Comparison of ENCODE assay signal across 7 cellular contexts in genomic region chr14:64504897-64505771, GRCh38. TPM values are rescaled to one million over a fixed set of nuclear protein-coding genes. Genes with fewer than 3 reads are reported as not detected.
A peak's percentile ranks its signal among the peaks of the same experiment; 100 is the strongest.
DNase-seq lines count a peak whose midpoint lies in the region; ATAC-seq and TF ChIP-seq lines count a peak whose summit lies in the region.

No MANE protein-coding gene starts in this region.

- no peak for TF ChIP-seq POLR2A in spleen (IDR thresholded peaks at IDR 0.05)

- DNase-seq in NCI-H345 treated with DMSO at 0.1 percent for 48 hours (lab: John Stamatoyannopoulos, UW; ENCODE audit: unreplicated experiment) (peak; percentile 66), islet precursor cell (peak; percentile 93), spleen (peak; percentile 97)
- DNase-seq in central memory CD4-positive, alpha-beta T cell, result peak; percentile 87

- H3K9me3 ChIP-seq in spleen, result no peaks in the 10 kb centered on the region

- no peaks in the 10 kb centered on the region for H3K36me3 ChIP-seq in spleen

- peak overlapping the region; percentile 55 to 88 (median 80) for H3K4me3 ChIP-seq in spleen

- TF ChIP-seq CTCF in spleen (IDR thresholded peaks at IDR 0.05 in 8 of 11, conservative IDR thresholded peaks at IDR 0.05 in 3 of 11), result peak in 1 of 11 experiments; percentile 5

- peak; percentile 31 for ATAC-seq in GM18502 (IDR thresholded peaks at IDR 0.05; ENCODE audit: poor library complexity, unreplicated experiment)
- ATAC-seq in HG03097 (IDR thresholded peaks at IDR 0.05; ENCODE audit: low FRiP score, unreplicated experiment), result peak; percentile 17
- peak; percentile 16 to 23 for ATAC-seq in activated CD4-positive, CD25-positive, alpha-beta regulatory T cell treated with anti-CD3 and anti-CD28 coated beads, Interleukin-2, amount 50 U/mL, for 24 hours

- peak overlapping the region; percentile 99 to 100 (median 99) for H3K27ac ChIP-seq in spleen

- peaks cover 43 to 80% (median 70%) of the 10 kb centered on the region in 6 donors for H3K4me1 ChIP-seq in spleen

- H3K27me3 ChIP-seq in spleen (replicated peaks in 1 of 7), result no peaks in the 10 kb centered on the region

- WGBS in spleen, 5 donors, result 0 to 1% (median 0%) methylated on average over 54 to 67 of the region's 67 CpGs

- intact Hi-C loops in spleen (cut with DNase I; ENCODE audit: low total_unique reads), result no loop called here

RNA-seq across cellular contexts. Expression of gene ZBTB1, which starts 0.6 kb away (rescaled TPM):
- total RNA-seq in spleen, result 10 to 100 TPM; 51.7 to 84.2 (median 66.9) TPM
- polyA plus RNA-seq in spleen, result 10 to 100 TPM; 25.4 to 31.3 (median 27.5) TPM

RNA-seq across cellular contexts. Expression of gene ZBTB25, which starts 1.5 kb away (rescaled TPM):
- 10 to 100 TPM; 14.7 to 27.5 (median 21.3) TPM for total RNA-seq in spleen
- 1 to 10 TPM; 5.0 to 5.7 (median 5.5) TPM for polyA plus RNA-seq in spleen

RNA-seq across cellular contexts. Expression of gene HSPA2, which starts 35.4 kb away (rescaled TPM):
- total RNA-seq in spleen, result 10 to 100 TPM; 15.2 to 53.8 (median 31.4) TPM
- polyA plus RNA-seq in spleen, result 10 to 100 TPM in 1 of 3 donors, 1 to 10 TPM in 2; 3.9 to 10.8 (median 6.0) TPM

RNA-seq across cellular contexts. Expression of gene AKAP5, which starts 39.8 kb away (rescaled TPM):
- total RNA-seq in spleen, result 1 to 10 TPM in 5 of 7 donors, under 1 TPM in 2; 0.76 to 3.7 (median 1.8) TPM
- polyA plus RNA-seq in spleen, result under 1 TPM; 0.39 to 0.58 (median 0.56) TPM

RNA-seq across cellular contexts. Expression of gene PPP1R36, which starts 44.6 kb away (rescaled TPM):
- 1 to 10 TPM in 2 of 7 donors, under 1 TPM in 3, not detected in 2; 0.30 to 1.1 (median 0.72) TPM for total RNA-seq in spleen
- under 1 TPM; 0.26 to 0.48 (median 0.36) TPM for polyA plus RNA-seq in spleen

Comparison
In these comparisons a context has a peak if more than half of its experiments do, and no peak if none do; other contexts are left out.
1. Peak in every context shown above with its lines: DNase-seq, ATAC-seq, H3K4me3 ChIP-seq and H3K27ac ChIP-seq.